In the genomic region with DNA sequence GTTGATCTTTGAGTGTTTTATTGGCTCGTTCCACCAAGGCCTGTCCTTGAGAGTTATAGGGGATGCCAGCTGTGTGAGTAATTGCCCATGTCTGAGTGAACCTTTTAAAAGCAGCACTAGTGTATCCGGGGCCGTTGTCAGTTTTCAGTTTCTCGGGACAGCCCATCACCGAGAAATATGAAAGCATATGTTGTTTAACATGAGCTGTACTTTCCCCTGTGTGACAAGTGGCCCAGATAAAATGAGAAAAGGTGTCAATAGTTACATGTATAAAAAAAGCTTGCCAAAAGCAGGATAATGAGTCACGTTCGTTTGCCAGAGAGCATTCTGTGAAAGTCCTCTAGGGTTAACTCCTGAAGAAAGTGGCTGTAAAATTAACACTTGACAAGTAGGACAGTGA, we compare ENCODE assay signal across 17 cellular contexts. TPM values are rescaled to one million over a fixed set of nuclear protein-coding genes. Genes with fewer than 3 reads are reported as not detected.
DNase-seq lines count a peak whose midpoint lies in the region; TF ChIP-seq lines count a peak whose summit lies in the region.
"Had no signal": no experiment of that assay in that cellular context is flagged by ENCODE, and none has a peak within 500 bp of the region (broad histone marks: within the 10 kb centered on the region; RNA-seq: fewer than 3 reads in every experiment).

No MANE protein-coding gene starts in this region.

- H3K4me1 Mint-ChIP-seq in chondrocyte (ENCODE audit: low read depth) = peaks cover 14% of the 10 kb centered on the region
- H3K4me1 Mint-ChIP-seq: endodermal cell had no signal

- no peak overlapping the region for H3K27ac ChIP-seq in GM23248
- H3K27ac ChIP-seq: BLaER1 treated with 17β-estradiol and CSF1 and Interleukin-3, amounts not matched to agents 10 nM and 100 nM had no signal

- peak overlapping the region; percentile 73 for H3K4me2 ChIP-seq in GM23248 (ENCODE audit: unreplicated experiment)
- H3K4me2 ChIP-seq: BLaER1 treated with 17β-estradiol and CSF1 and Interleukin-3, amounts not matched to agents 10 nM and 100 nM had no signal

- no peak overlapping the region for H3K4me3 Mint-ChIP-seq in chondrocyte (ENCODE audit: unreplicated experiment)
- H3K4me3 Mint-ChIP-seq: endodermal cell; stimulated activated naive CD8-positive, alpha-beta T cell treated with anti-CD3 and anti-CD28 coated beads, Interleukin-15, Interleukin-2, amounts not matched to agents 100 ng/mL and 50 ng/mL, for 24 hours; WTC11 had no signal

- WGBS in GM23248 (ENCODE audit: low coverage in 1 of 2, low lambda C conversion rate in 2 of 2, missing lambda C conversion rate in 2 of 2), 2 experiments = 7 to 8% methylated on average over 7 of the region's 7 CpGs

- H3K4me3 ChIP-seq in GM23248 (peak overlapping the region; percentile 57), cardiac fibroblast (replicated peaks in 1 of 2; ENCODE audit: low read depth in 2 of 2, low read length in 2 of 2) (no peak overlapping the region), skeletal muscle cell (ENCODE audit: low read depth, low read length) (no peak overlapping the region)
- H3K4me3 ChIP-seq: BLaER1 treated with 17β-estradiol and CSF1 and Interleukin-3, amounts not matched to agents 10 nM and 100 nM had no signal

- peak overlapping the region; percentile 35 for H2AFZ ChIP-seq in GM23248

- H3K27me3 ChIP-seq in GM23248 (replicated peaks; ENCODE audit: insufficient read depth) = no peaks in the 10 kb centered on the region
- H3K27me3 ChIP-seq: BLaER1 treated with 17β-estradiol and CSF1 and Interleukin-3, amounts not matched to agents 10 nM and 100 nM had no signal

- DNase-seq in GM23248 (peak; percentile 61), NCI-H2171 treated with DMSO at 0.1 percent for 48 hours (lab: John Stamatoyannopoulos, UW) (peak; percentile 86), cardiac fibroblast (ENCODE audit: low read depth in 2 of 2) (peak; percentile 48 to 69), skeletal muscle cell (ENCODE audit: low read depth) (peak; percentile 45), DMS153 (lab: John Stamatoyannopoulos, UW) (no peak), NCI-H2196 treated with DMSO at 0.1 percent for 48 hours (lab: John Stamatoyannopoulos, UW; ENCODE audit: unreplicated experiment) (no peak), chondrocyte (ENCODE audit: low spot score) (no peak)
- no peak for DNase-seq in NK-92 treated with Interleukin-12 subunit alpha and Interleukin-12 subunit beta, amount 100 ng/mL, for 24 hours (lab: John Stamatoyannopoulos, UW)
- DNase-seq: activated T-cell treated with anti-CD3 and anti-CD28 coated beads for 4 hours; endodermal cell; hippocampal formation; NCI-H1930; stimulated activated CD4-positive, alpha-beta T cell treated with anti-CD3 and anti-CD28 coated beads, Interleukin-2, amount 100 ng/mL, for 48 hours had no signal

- no peaks in the 10 kb centered on the region for H3K36me3 ChIP-seq in GM23248 (ENCODE audit: low read depth)
- H3K36me3 ChIP-seq: BLaER1 treated with 17β-estradiol and CSF1 and Interleukin-3, amounts not matched to agents 10 nM and 100 nM had no signal

- no peak overlapping the region; the same call in 1 of the 2 replicates for H3K9ac ChIP-seq in GM23248
- H3K9ac ChIP-seq: BLaER1 treated with 17β-estradiol and CSF1 and Interleukin-3, amounts not matched to agents 10 nM and 100 nM had no signal

- no peaks in the 10 kb centered on the region for H3K79me2 ChIP-seq in GM23248 (ENCODE audit: insufficient read depth)

- no peaks in the 10 kb centered on the region for H3K9me3 ChIP-seq in GM23248 (ENCODE audit: low read depth)
- H3K9me3 ChIP-seq: BLaER1 treated with 17β-estradiol and CSF1 and Interleukin-3, amounts not matched to agents 10 nM and 100 nM had no signal

- in situ Hi-C loops in GM23248 (cut with MboI) = loop anchor here (10.0 kb wide), 1 partner anchor 466 kb away; no protein-coding TSS in a partner anchor

- no peaks in the 10 kb centered on the region for H3K9me3 Mint-ChIP-seq in chondrocyte (ENCODE audit: low read depth)
- H3K9me3 Mint-ChIP-seq: endodermal cell; stimulated activated naive CD8-positive, alpha-beta T cell treated with anti-CD3 and anti-CD28 coated beads, Interleukin-15, Interleukin-2, amounts not matched to agents 100 ng/mL and 50 ng/mL, for 24 hours had no signal

- H3F3A ChIP-seq in GM23248 (ENCODE audit: insufficient read depth) = peaks cover 16% of the 10 kb centered on the region; the same call in 1 of the 2 replicates

- H3K27ac Mint-ChIP-seq in chondrocyte (ENCODE audit: unreplicated experiment) = no peak overlapping the region
- H3K27ac Mint-ChIP-seq: endodermal cell; stimulated activated naive CD8-positive, alpha-beta T cell treated with anti-CD3 and anti-CD28 coated beads, Interleukin-15, Interleukin-2, amounts not matched to agents 100 ng/mL and 50 ng/mL, for 24 hours; WTC11 had no signal

- H3K36me3 Mint-ChIP-seq in chondrocyte (ENCODE audit: low read depth) = no peaks in the 10 kb centered on the region

- TF ChIP-seq CTCF in cardiac fibroblast (IDR thresholded peaks at IDR 0.05; ENCODE audit: low read depth, low read length) (no peak), chondrocyte (IDR thresholded peaks at IDR 0.05) (no peak)

- H4K20me1 ChIP-seq in GM23248 (ENCODE audit: insufficient read depth) = no peaks in the 10 kb centered on the region
- H4K20me1 ChIP-seq: BLaER1 treated with 17β-estradiol and CSF1 and Interleukin-3, amounts not matched to agents 10 nM and 100 nM had no signal

- no peaks in the 10 kb centered on the region for H3K9me2 ChIP-seq in GM23248 (ENCODE audit: insufficient read depth)

- H3K4me1 ChIP-seq in GM23248 (ENCODE audit: insufficient read depth) = peaks cover 24% of the 10 kb centered on the region

- H3K27me3 Mint-ChIP-seq in chondrocyte (ENCODE audit: low read depth) = no peaks in the 10 kb centered on the region
- H3K27me3 Mint-ChIP-seq: stimulated activated naive CD8-positive, alpha-beta T cell treated with anti-CD3 and anti-CD28 coated beads, Interleukin-15, Interleukin-2, amounts not matched to agents 100 ng/mL and 50 ng/mL, for 24 hours had no signal

RNA-seq across cellular contexts. Expression of gene RASSF6, which starts 48.6 kb away (rescaled TPM):
- total RNA-seq in GM23248 (2014; rRNA removed; shearing (Covaris generic)) = not detected in 2 replicates
- polyA plus RNA-seq in GM23248 (2016; fragmentation: Nextera tagmentation; extraction: Ambion mirVana) = not detected in 2 replicates
- not detected in 3 replicates for total RNA-seq in chondrocyte
- total RNA-seq: lung microvascular endothelial cell had no signal

Comparison
In these comparisons a context has a peak if more than half of its experiments do, and no peak if none do; other contexts are left out.
1. DNase-seq: peak in GM23248 (single experiment), NCI-H2171 treated with DMSO at 0.1 percent for 48 hours (single experiment), cardiac fibroblast (2 of 2) and skeletal muscle cell (single experiment); none in DMS153 (single experiment), NK-92 treated with Interleukin-12 subunit alpha and Interleukin-12 subunit beta, amount 100 ng/mL, for 24 hours (single experiment), NCI-H2196 treated with DMSO at 0.1 percent for 48 hours (single experiment) and chondrocyte (single experiment).